ENCODE assay signal across 20 cellular contexts in the genomic region with DNA sequence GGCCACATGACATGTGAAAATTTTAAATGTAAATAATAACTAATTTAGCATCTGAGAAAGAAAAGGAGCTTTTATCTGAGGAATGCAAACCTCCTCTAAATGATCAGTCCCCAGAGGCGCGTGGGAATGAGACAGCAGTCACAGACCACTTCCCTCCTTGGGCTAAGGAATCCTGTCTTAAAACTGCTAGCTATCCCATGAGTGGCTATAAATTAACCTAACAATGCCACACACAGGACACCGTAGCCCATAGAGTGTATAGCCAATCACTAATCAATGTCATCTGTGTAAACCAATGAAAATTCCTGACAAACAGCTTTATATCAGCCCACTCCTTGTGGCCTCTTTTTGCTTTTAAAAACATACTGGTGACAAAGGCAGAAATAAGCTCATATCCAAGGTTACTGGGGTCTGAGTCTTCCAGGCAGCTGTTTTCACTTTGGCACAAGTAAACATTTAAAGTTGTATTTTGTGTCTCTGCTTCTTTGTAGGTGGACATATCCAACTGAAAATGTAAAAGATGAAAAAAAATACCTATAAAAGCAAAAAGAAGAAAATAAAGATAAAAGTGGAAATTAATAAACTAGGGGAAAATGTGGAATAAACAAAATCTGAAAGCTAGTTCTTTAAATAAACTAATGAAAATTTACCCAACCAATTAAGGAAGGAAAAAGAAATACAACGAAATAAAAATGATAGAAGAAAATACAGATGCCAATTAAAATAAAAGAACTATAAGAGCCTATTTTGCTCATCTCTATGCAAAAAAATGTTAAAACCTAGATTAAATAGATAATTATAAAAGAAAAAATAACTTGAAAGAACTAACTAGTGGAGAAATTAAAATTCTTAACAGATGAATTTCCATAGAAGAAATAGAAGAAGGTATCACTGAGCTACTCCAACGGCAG. TPM values are rescaled to one million over a fixed set of nuclear protein-coding genes. Genes with fewer than 3 reads are reported as not detected.
A peak's percentile ranks its signal among the peaks of the same experiment; 100 is the strongest.
DNase-seq lines count a peak whose midpoint lies in the region; ATAC-seq, FAIRE-seq and TF ChIP-seq lines count a peak whose summit lies in the region.
"Had no signal": no experiment of that assay in that cellular context is flagged by ENCODE, and none has a peak within 500 bp of the region (broad histone marks: within the 10 kb centered on the region; RNA-seq: fewer than 3 reads in every experiment).

No MANE protein-coding gene starts in this region.

- no peak overlapping the region for H3K27ac ChIP-seq in kidney (ENCODE audit: low read depth in 2 of 2, low read length in 2 of 2)
- H3K27ac ChIP-seq in smooth muscle cell (ENCODE audit: low read depth) = peak overlapping the region; percentile 71
- H3K27ac ChIP-seq: PC-9, sigmoid colon, suprapubic skin had no signal

- H3K4me3 ChIP-seq in kidney (ENCODE audit: low read length in 2 of 2) (no peak overlapping the region), smooth muscle cell (no peak overlapping the region)
- H3K4me3 ChIP-seq: PC-9, sigmoid colon, suprapubic skin had no signal

- no peaks in the 10 kb centered on the region for H3K9me3 ChIP-seq in kidney (ENCODE audit: control insufficient read depth in 1 of 2, low read length in 2 of 2)
- no peaks in the 10 kb centered on the region for H3K9me3 ChIP-seq in smooth muscle cell (replicated peaks; ENCODE audit: low read depth)
- H3K9me3 ChIP-seq: sigmoid colon, suprapubic skin had no signal

- H3K9ac ChIP-seq in kidney (ENCODE audit: low read length in 2 of 2) (no peak overlapping the region), smooth muscle cell (ENCODE audit: low read depth) (no peak overlapping the region)

- no peak overlapping the region for H3K4me3 Mint-ChIP-seq in chondrocyte (ENCODE audit: unreplicated experiment)
- H3K4me3 Mint-ChIP-seq: activated CD8-positive, alpha-beta T cell treated with anti-CD3 and anti-CD28 coated beads for 36 hours; activated naive CD8-positive, alpha-beta T cell treated with anti-CD3 and anti-CD28 coated beads, Interleukin-2, amount 10 ng/mL, durations not matched to agents 7 days and 5 days; CD14-positive monocyte; neural crest cell had no signal

- H3K4me1 ChIP-seq in kidney (ENCODE audit: control insufficient read depth in 1 of 2, insufficient read depth in 1 of 2, low read depth in 1 of 2, low read length in 2 of 2) (no peaks in the 10 kb centered on the region), smooth muscle cell (ENCODE audit: low read depth) (peaks cover 14% of the 10 kb centered on the region)
- H3K4me1 ChIP-seq: sigmoid colon, suprapubic skin had no signal

- peaks cover 21% of the 10 kb centered on the region for H3K9me3 Mint-ChIP-seq in chondrocyte (ENCODE audit: low read depth)
- H3K9me3 Mint-ChIP-seq: activated CD8-positive, alpha-beta T cell treated with anti-CD3 and anti-CD28 coated beads for 36 hours; activated naive CD8-positive, alpha-beta T cell treated with anti-CD3 and anti-CD28 coated beads, Interleukin-2, amount 10 ng/mL, durations not matched to agents 7 days and 5 days had no signal

- H3F3A ChIP-seq in smooth muscle cell (ENCODE audit: low read depth) = no peaks in the 10 kb centered on the region

- 39% methylated on average over 5 of the region's 5 CpGs for WGBS in smooth muscle cell (ENCODE audit: low lambda C conversion rate)

- H3K36me3 Mint-ChIP-seq in chondrocyte (ENCODE audit: low read depth) = peaks cover 11% of the 10 kb centered on the region
- H3K36me3 Mint-ChIP-seq: activated naive CD8-positive, alpha-beta T cell treated with anti-CD3 and anti-CD28 coated beads, Interleukin-2, amount 10 ng/mL, durations not matched to agents 7 days and 5 days; CD14-positive monocyte had no signal

- TF ChIP-seq CTCF in chondrocyte (IDR thresholded peaks at IDR 0.05) (no peak), kidney (IDR thresholded peaks at IDR 0.05; ENCODE audit: borderline replicate concordance, extremely low read depth, insufficient read depth) (no peak), smooth muscle cell (IDR thresholded peaks at IDR 0.05; ENCODE audit: borderline replicate concordance, insufficient read depth, poor library complexity, severe bottlenecking) (no peak)

- peak overlapping the region; percentile 6 for H2AFZ ChIP-seq in smooth muscle cell (ENCODE audit: low read depth)
- H2AFZ ChIP-seq: PC-9 had no signal

- H4K20me1 ChIP-seq in smooth muscle cell (ENCODE audit: low read depth) = no peaks in the 10 kb centered on the region

- H3K79me2 ChIP-seq in smooth muscle cell (ENCODE audit: low read depth) = no peaks in the 10 kb centered on the region

- DNase-seq in chondrocyte (ENCODE audit: low spot score) (no peak), kidney (no peak), smooth muscle cell (lab: John Stamatoyannopoulos, UW; ENCODE audit: unreplicated experiment) (no peak), CD1c-positive myeloid dendritic cell (ENCODE audit: extremely low spot score) (no peak), KBM-7 (no peak)
- DNase-seq: activated CD8-positive, alpha-beta T cell treated with anti-CD3 and anti-CD28 coated beads for 36 hours; activated naive CD8-positive, alpha-beta T cell treated with anti-CD3 and anti-CD28 coated beads, Interleukin-2, amount 10 ng/mL, durations not matched to agents 7 days and 5 days; activated T-cell treated with anti-CD3 and anti-CD28 coated beads, Interleukin-2, amount 50 U/mL, for 48 hours; DND-41; NCI-H1105; NCI-H748 treated with DMSO at 0.1 percent for 48 hours; PC-9; sigmoid colon; stimulated activated CD4-positive, alpha-beta T cell treated with anti-CD3 and anti-CD28 coated beads, Interleukin-4, amount 100 ng/mL, for 1 hour had no signal

- peaks cover 23% of the 10 kb centered on the region for H3K4me1 Mint-ChIP-seq in chondrocyte (ENCODE audit: low read depth)
- H3K4me1 Mint-ChIP-seq: activated naive CD8-positive, alpha-beta T cell treated with anti-CD3 and anti-CD28 coated beads, Interleukin-2, amount 10 ng/mL, durations not matched to agents 7 days and 5 days; CD14-positive monocyte had no signal

- H3K36me3 ChIP-seq in kidney (ENCODE audit: control insufficient read depth in 1 of 2, insufficient read depth in 2 of 2, low read length in 2 of 2) (no peaks in the 10 kb centered on the region), smooth muscle cell (ENCODE audit: low read depth) (no peaks in the 10 kb centered on the region)
- H3K36me3 ChIP-seq: sigmoid colon, suprapubic skin had no signal

- in situ Hi-C loops in KBM-7 (cut with MboI; ENCODE audit: low pct_unique_long_range_greater_than_20kb, low sequenced_read_pairs) = no loop called here

- intact Hi-C loops in kidney (cut with DNase I) = no loop called here

- peak overlapping the region; percentile 54 for H3K4me2 ChIP-seq in smooth muscle cell
- H3K4me2 ChIP-seq: PC-9 had no signal

- no peaks in the 10 kb centered on the region for H3K27me3 Mint-ChIP-seq in chondrocyte (ENCODE audit: low read depth)

- FAIRE-seq in G401.6 (lab: Jason Lieb, UNC) = peak; percentile 71
- peak; percentile 23 for FAIRE-seq in kidney (lab: Jason Lieb, UNC)
- FAIRE-seq: bronchial epithelial cell had no signal

- H3K27ac Mint-ChIP-seq in chondrocyte (ENCODE audit: unreplicated experiment) = peak overlapping the region; percentile 75
- H3K27ac Mint-ChIP-seq: activated CD8-positive, alpha-beta T cell treated with anti-CD3 and anti-CD28 coated beads for 36 hours; activated naive CD8-positive, alpha-beta T cell treated with anti-CD3 and anti-CD28 coated beads, Interleukin-2, amount 10 ng/mL, durations not matched to agents 7 days and 5 days had no signal

- H3K27me3 ChIP-seq in smooth muscle cell (ENCODE audit: low read depth) = no peaks in the 10 kb centered on the region
- H3K27me3 ChIP-seq: sigmoid colon, suprapubic skin had no signal

- ATAC-seq in GM18858 (IDR thresholded peaks at IDR 0.05; ENCODE audit: unreplicated experiment) = no peak
- ATAC-seq: activated CD8-positive, alpha-beta T cell treated with anti-CD3 and anti-CD28 coated beads for 36 hours had no signal

RNA-seq across cellular contexts. Expression of a gene that starts 32.9 kb away (rescaled TPM):
- total RNA-seq in chondrocyte (0.15 to 0.25 TPM (median 0.23 TPM) in 3 replicates), kidney (0.82 TPM), smooth muscle cell (0.04 and 0.18 TPM in 2 replicates)
- polyA plus RNA-seq in kidney (ENCODE audit: insufficient read depth, low read depth, low replicate concordance) (0.32 TPM), smooth muscle cell (0.06 TPM in 1 of 2 replicates, not detected in the other)
- polyA plus RNA-seq: CD14-positive monocyte had no signal
